ENCODE assay signal across 14 cellular contexts in genomic region chr11:70517996-70518907, GRCh38.
DNase-seq lines count a peak whose midpoint lies in the region; ATAC-seq and TF ChIP-seq lines count a peak whose summit lies in the region.
"Had no signal": no experiment of that assay in that cellular context is flagged by ENCODE, and none has a peak within 500 bp of the region (broad histone marks: within the 10 kb centered on the region; RNA-seq: fewer than 3 reads in every experiment).

No MANE protein-coding gene starts in this region.

- H3K36me3 Mint-ChIP-seq in GM23338 (ENCODE audit: low read depth) = no peaks in the 10 kb centered on the region; the same call in 2 of the 3 replicates
- H3K36me3 Mint-ChIP-seq: stimulated activated effector memory CD8-positive, alpha-beta T cell treated with anti-CD3 and anti-CD28 coated beads, Interleukin-12 subunit alpha, Interleukin-12 subunit beta, amount 100 ng/mL, for 72 hours had no signal

- H4K20me1 ChIP-seq in GM23338 (replicated peaks; ENCODE audit: insufficient read depth) = no peaks in the 10 kb centered on the region; the same call in 1 of the 2 replicates

- peak overlapping the region; percentile 49; the same call in 1 of the 2 replicates for H3K27ac Mint-ChIP-seq in GM23338
- H3K27ac Mint-ChIP-seq: stimulated activated effector memory CD8-positive, alpha-beta T cell treated with anti-CD3 and anti-CD28 coated beads, Interleukin-12 subunit alpha, Interleukin-12 subunit beta, amount 100 ng/mL, for 72 hours; T-helper 2 cell treated with Interferon-gamma antibody and Interleukin-4, amounts not matched to agents 5 μg/mL and 100 μg/mL, for 36 hours had no signal

- H3K27me3 ChIP-seq in GM23338 (ENCODE audit: insufficient read depth) (no peaks in the 10 kb centered on the region), skeletal muscle satellite cell (ENCODE audit: control insufficient read depth, insufficient read depth, low read length) (peaks cover 32% of the 10 kb centered on the region)

- H3K36me3 ChIP-seq in GM23338 (ENCODE audit: insufficient read depth) (no peaks in the 10 kb centered on the region), skeletal muscle satellite cell (ENCODE audit: insufficient read depth, low read length) (no peaks in the 10 kb centered on the region)

- TF ChIP-seq CTCF in GM23338 (conservative IDR thresholded peaks at IDR 0.05; ENCODE audit: low read depth in 2 of 2) = peak in 1 of 2 experiments; percentile 29; a peak in 1 of 4 replicates
- peak; percentile 4 for TF ChIP-seq CTCF in epithelial cell of proximal tubule (conservative IDR thresholded peaks at IDR 0.05; ENCODE audit: low read depth, low read length)

- 0 out of 3 replicates have a peak, but pooled peaks cover under 1% of the 10 kb centered on the region for H3K9me3 Mint-ChIP-seq in GM23338

- H2AFZ ChIP-seq in GM23338 = no peak overlapping the region

- H3K4me2 ChIP-seq in GM23338 = no peak overlapping the region
- H3K4me2 ChIP-seq in skeletal muscle satellite cell (ENCODE audit: low read length) = peak overlapping the region; percentile 46

- peak overlapping the region; percentile 25 for H3K9ac ChIP-seq in skeletal muscle satellite cell (ENCODE audit: low read depth, low read length)

- ATAC-seq in GM23338 (peak; percentile 66), GM19035 (IDR thresholded peaks at IDR 0.05; ENCODE audit: unreplicated experiment) (no peak)
- no peak for ATAC-seq in stimulated activated naive CD8-positive, alpha-beta T cell treated with anti-CD3 and anti-CD28 coated beads, Interleukin-15, Interleukin-2, amounts not matched to agents 100 U/mL and 50 U/mL, for 24 hours
- ATAC-seq: mucosa of descending colon; stimulated activated effector memory CD8-positive, alpha-beta T cell treated with anti-CD3 and anti-CD28 coated beads, Interleukin-12 subunit alpha, Interleukin-12 subunit beta, amount 100 ng/mL, for 72 hours had no signal

- peaks cover 5% of the 10 kb centered on the region for H3K79me2 ChIP-seq in GM23338 (replicated peaks; ENCODE audit: insufficient read depth)

- H3K4me1 ChIP-seq in GM23338 (ENCODE audit: insufficient read depth) = peaks cover 5% of the 10 kb centered on the region; the same call in 1 of the 2 replicates
- peaks cover 11% of the 10 kb centered on the region for H3K4me1 ChIP-seq in skeletal muscle satellite cell (ENCODE audit: control insufficient read depth, insufficient read depth, low read length)

- H3K4me1 Mint-ChIP-seq in GM23338 = peaks cover 33% of the 10 kb centered on the region
- H3K4me1 Mint-ChIP-seq: stimulated activated effector memory CD8-positive, alpha-beta T cell treated with anti-CD3 and anti-CD28 coated beads, Interleukin-12 subunit alpha, Interleukin-12 subunit beta, amount 100 ng/mL, for 72 hours had no signal

- peaks cover 15% of the 10 kb centered on the region for H3K27me3 Mint-ChIP-seq in GM23338 (ENCODE audit: insufficient read depth, low read depth, poor library complexity)

- 0 out of 2 replicates have a peak overlapping the region, but pooled peaks have one; percentile 45 for H3K27ac ChIP-seq in GM23338 (ENCODE audit: low read depth)

- peak; percentile 50 for DNase-seq in GM23338 (ENCODE audit: low spot score)
- peak; percentile 92 for DNase-seq in RPMI7951 (ENCODE audit: low read depth)
- DNase-seq in epithelial cell of proximal tubule (ENCODE audit: low read depth) = no peak
- no peak for DNase-seq in activated gamma-delta T cell (lab: John Stamatoyannopoulos, UW)
- DNase-seq in stimulated activated naive CD8-positive, alpha-beta T cell treated with anti-CD3 and anti-CD28 coated beads, Interleukin-15, Interleukin-2, amounts not matched to agents 100 U/mL and 50 U/mL, for 24 hours = no peak
- DNase-seq: activated CD8-positive, alpha-beta memory T cell treated with anti-CD3 and anti-CD28 coated beads, Interleukin-2, amount 50 U/mL, for 4 hours; DND-41; head of caudate nucleus; NCI-H524 treated with DMSO at 0.1 percent for 48 hours had no signal

- no peaks in the 10 kb centered on the region for H3K9me3 ChIP-seq in skeletal muscle satellite cell (replicated peaks; ENCODE audit: low read length)

- no peak overlapping the region for H3K4me3 ChIP-seq in GM23338
- no peak overlapping the region for H3K4me3 ChIP-seq in epithelial cell of proximal tubule (ENCODE audit: low read depth, low read length)
- peak overlapping the region; percentile 50 for H3K4me3 ChIP-seq in skeletal muscle satellite cell (ENCODE audit: low read length)
- H3K4me3 ChIP-seq: mucosa of descending colon had no signal

- H3F3A ChIP-seq in GM23338 (replicated peaks; ENCODE audit: low read depth) = no peaks in the 10 kb centered on the region

- no peak overlapping the region for H3K4me3 Mint-ChIP-seq in GM23338
- H3K4me3 Mint-ChIP-seq: stimulated activated effector memory CD8-positive, alpha-beta T cell treated with anti-CD3 and anti-CD28 coated beads, Interleukin-12 subunit alpha, Interleukin-12 subunit beta, amount 100 ng/mL, for 72 hours; T-helper 2 cell treated with Interferon-gamma antibody and Interleukin-4, amounts not matched to agents 5 μg/mL and 100 μg/mL, for 36 hours had no signal

- H3K9me2 ChIP-seq in GM23338 (ENCODE audit: insufficient read depth) = no peaks in the 10 kb centered on the region

TF ChIP-seq in GM23338, 12 proteins besides CTCF, POLR2A, EP300 and RAD21 (continues in another document):
- TF ChIP-seq NANOG (IDR thresholded peaks at IDR 0.05; ENCODE audit: borderline replicate concordance) = no peak
- TF ChIP-seq, protein P1, sequence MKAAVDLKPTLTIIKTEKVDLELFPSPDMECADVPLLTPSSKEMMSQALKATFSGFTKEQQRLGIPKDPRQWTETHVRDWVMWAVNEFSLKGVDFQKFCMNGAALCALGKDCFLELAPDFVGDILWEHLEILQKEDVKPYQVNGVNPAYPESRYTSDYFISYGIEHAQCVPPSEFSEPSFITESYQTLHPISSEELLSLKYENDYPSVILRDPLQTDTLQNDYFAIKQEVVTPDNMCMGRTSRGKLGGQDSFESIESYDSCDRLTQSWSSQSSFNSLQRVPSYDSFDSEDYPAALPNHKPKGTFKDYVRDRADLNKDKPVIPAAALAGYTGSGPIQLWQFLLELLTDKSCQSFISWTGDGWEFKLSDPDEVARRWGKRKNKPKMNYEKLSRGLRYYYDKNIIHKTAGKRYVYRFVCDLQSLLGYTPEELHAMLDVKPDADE (IDR thresholded peaks at IDR 0.05) = no peak
- no peak for TF ChIP-seq CREB1 (CRISPR knock-in tag; IDR thresholded peaks at IDR 0.05; ENCODE audit: low read depth)
- no peak for TF ChIP-seq ZNF331 (CRISPR knock-in tag; IDR thresholded peaks at IDR 0.05; ENCODE audit: low read depth)
- TF ChIP-seq POLR2AphosphoS5 (IDR thresholded peaks at IDR 0.05; ENCODE audit: low read depth) = no peak
- no peak for TF ChIP-seq STAT1 (IDR thresholded peaks at IDR 0.05; ENCODE audit: unreplicated experiment)
- TF ChIP-seq JUNB (IDR thresholded peaks at IDR 0.05; ENCODE audit: unreplicated experiment) = no peak

Comparison
In these comparisons a context has a peak if more than half of its experiments do, and no peak if none do; other contexts are left out.
1. DNase-seq: peak in GM23338 (single experiment) and RPMI7951 (single experiment); none in epithelial cell of proximal tubule (single experiment), activated gamma-delta T cell (single experiment) and stimulated activated naive CD8-positive, alpha-beta T cell treated with anti-CD3 and anti-CD28 coated beads, Interleukin-15, Interleukin-2, amounts not matched to agents 100 U/mL and 50 U/mL, for 24 hours (single experiment).